ENCODE assay signal across 9 cellular contexts in the genomic region with DNA sequence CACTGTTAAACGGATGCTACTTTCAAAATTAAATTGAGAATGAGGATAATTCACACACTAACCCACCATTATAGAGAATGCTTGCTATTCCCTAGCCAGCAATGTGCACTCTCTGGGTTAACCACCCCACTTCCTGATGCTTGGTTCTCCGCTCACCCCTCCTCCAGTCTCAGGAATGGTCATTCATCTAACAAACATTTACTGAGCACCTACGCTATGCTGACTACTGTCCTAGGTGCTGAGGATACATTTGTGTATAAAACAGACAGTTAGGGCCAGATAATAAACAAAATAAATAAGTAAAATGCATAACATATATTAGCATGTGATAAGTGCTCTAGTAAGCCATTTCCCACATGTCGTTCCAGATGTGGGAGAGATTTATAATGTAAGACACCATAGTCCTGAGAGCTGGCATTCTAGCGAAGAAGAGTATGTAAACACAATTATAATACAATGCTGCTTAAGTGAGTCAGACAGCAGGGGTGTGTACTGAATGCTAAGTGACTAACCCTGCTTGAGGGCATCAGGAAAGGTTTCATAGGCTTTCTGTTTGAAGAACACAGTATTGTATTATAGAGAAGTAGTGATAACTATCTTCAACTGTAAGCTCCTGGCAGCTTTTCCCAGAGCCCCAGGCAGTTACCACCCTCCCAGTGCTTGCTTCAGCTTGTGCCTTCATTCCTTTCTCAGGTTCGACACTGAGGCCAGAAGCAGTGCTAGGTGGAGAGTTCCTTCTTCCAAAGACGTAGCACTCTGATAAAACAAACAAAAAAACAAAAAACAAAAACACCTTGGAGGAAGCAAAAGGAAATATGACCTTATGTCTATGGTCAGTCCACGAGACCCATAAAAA.
DNase-seq lines count a peak whose midpoint lies in the region; ATAC-seq, FAIRE-seq and TF ChIP-seq lines count a peak whose summit lies in the region.
"Had no signal": no experiment of that assay in that cellular context is flagged by ENCODE, and none has a peak within 500 bp of the region (broad histone marks: within the 10 kb centered on the region; RNA-seq: fewer than 3 reads in every experiment).

No MANE protein-coding gene starts in this region.

- H3K4me3 ChIP-seq in endothelial cell of umbilical vein (replicated peaks in 1 of 3; ENCODE audit: insufficient read depth in 1 of 3, low read depth in 1 of 3, low read length in 3 of 3) (no peak overlapping the region), skin epidermis (peak overlapping the region in 1 of 7 experiments; percentile 0), stomach (no peak overlapping the region)
- H3K4me3 ChIP-seq: thyroid gland had no signal

- no TSS peak for BruUV-seq in endothelial cell of umbilical vein (replicated peaks; lab: Mats Ljungman, UMichigan)

- peak; percentile 75 for FAIRE-seq in endothelial cell of umbilical vein (lab: Jason Lieb, UNC)

- DNase-seq in HEK293T (ENCODE audit: extremely low spot score) (peak; percentile 44), NCI-H69 (lab: John Stamatoyannopoulos, UW) (peak; percentile 96), endothelial cell of umbilical vein (ENCODE audit: low read depth, low spot score) (peak; percentile 47), stomach (no peak), hepatic stellate cell (ENCODE audit: low spot score) (no peak)
- DNase-seq: thyroid gland had no signal

- H3K27ac ChIP-seq in endothelial cell of umbilical vein (ENCODE audit: insufficient read depth, low read depth, low read length) (no peak overlapping the region), skin epidermis (peak overlapping the region in 18 of 21 experiments; percentile 17 to 82 (median 64)), stomach (no peak overlapping the region)
- H3K27ac ChIP-seq: thyroid gland had no signal

- dilution Hi-C loops in endothelial cell of umbilical vein (cut with MboI; ENCODE audit: extremely low pct_ligation_motif_present, low sequenced_read_pairs) = no loop called here

- H3K4me2 ChIP-seq in endothelial cell of umbilical vein (ENCODE audit: insufficient read depth, low read length) = no peak overlapping the region

- no peak for TF ChIP-seq EP300 in stomach (IDR thresholded peaks at IDR 0.05)

- intact Hi-C loops in endothelial cell of umbilical vein (cut with micrococcal nuclease) (no loop called here), stomach (cut with DNase I; ENCODE audit: low total_unique reads) (no loop called here)

- CTCF ChIA-PET in HEK293T (lab: Yijun Ruan, JAX) = no interaction called here
- CTCF ChIA-PET in endothelial cell of umbilical vein (lab: Charles Lee) = interaction anchor here (0.9 to 1.2 kb wide), 2 partner anchors 9 to 14 kb away, joined by 3 read pairs; no protein-coding TSS in a partner anchor

- H3K36me3 ChIP-seq in endothelial cell of umbilical vein (ENCODE audit: control insufficient read depth in 2 of 2, extremely low read depth in 1 of 2, insufficient read depth in 2 of 2, low read length in 2 of 2) (no peaks in the 10 kb centered on the region), stomach (no peaks in the 10 kb centered on the region)
- H3K36me3 ChIP-seq: thyroid gland had no signal

- TF ChIP-seq CTCF in endothelial cell of umbilical vein (IDR thresholded peaks at IDR 0.05; ENCODE audit: extremely low read depth in 1 of 2, insufficient read depth in 1 of 2, low read depth in 1 of 2, low read length in 2 of 2) (no peak), stomach (IDR thresholded peaks at IDR 0.05) (no peak)

- POLR2A ChIA-PET in HEK293T (lab: Yijun Ruan, JAX) (no interaction called here), endothelial cell of umbilical vein (lab: Charles Lee) (no interaction called here)

- H3K9ac ChIP-seq in endothelial cell of umbilical vein (replicated peaks; ENCODE audit: extremely low read depth, insufficient read depth, low read length) = no peak overlapping the region

- no peaks in the 10 kb centered on the region for H4K20me1 ChIP-seq in endothelial cell of umbilical vein (replicated peaks; ENCODE audit: control insufficient read depth, extremely low read depth, insufficient read depth, low read length)

- no peak for TF ChIP-seq POLR2A in endothelial cell of umbilical vein (IDR thresholded peaks at IDR 0.05; ENCODE audit: low read depth, low read length)
- no peak for TF ChIP-seq POLR2A in stomach (IDR thresholded peaks at IDR 0.05)

- no peaks in the 10 kb centered on the region for H3K9me1 ChIP-seq in endothelial cell of umbilical vein (replicated peaks; ENCODE audit: control insufficient read depth, extremely low read depth, insufficient read depth, low read length)

- WGBS in stomach, 5 donors = 53 to 60% (median 57%) methylated on average over 8 of the region's 8 CpGs

- H2AFZ ChIP-seq in endothelial cell of umbilical vein (ENCODE audit: low read depth, low read length) = peak overlapping the region; percentile 5

- H3K9me3 ChIP-seq in endothelial cell of umbilical vein (replicated peaks; ENCODE audit: control insufficient read depth, insufficient read depth, low read length) = no peaks in the 10 kb centered on the region
- H3K9me3 ChIP-seq in stomach = no peaks in the 10 kb centered on the region
- H3K9me3 ChIP-seq: thyroid gland had no signal

- H3K27me3 ChIP-seq in endothelial cell of umbilical vein (ENCODE audit: control insufficient read depth in 2 of 2, insufficient read depth in 2 of 2, low read length in 2 of 2) (no peaks in the 10 kb centered on the region), stomach (no peaks in the 10 kb centered on the region)
- H3K27me3 ChIP-seq: thyroid gland had no signal

- ATAC-seq in HG02588 (IDR thresholded peaks at IDR 0.05; ENCODE audit: unreplicated experiment) = no peak
- ATAC-seq in HG02885 (IDR thresholded peaks at IDR 0.05; ENCODE audit: poor library complexity, unreplicated experiment) = no peak

- no peaks in the 10 kb centered on the region for H3K79me2 ChIP-seq in endothelial cell of umbilical vein (ENCODE audit: control insufficient read depth, insufficient read depth, low read length)

- H3K4me1 ChIP-seq in endothelial cell of umbilical vein (ENCODE audit: control insufficient read depth, extremely low read depth, insufficient read depth, low read length) (peaks cover 5% of the 10 kb centered on the region), stomach (peaks cover 0 to 4% (median 0%) of the 10 kb centered on the region in 4 donors)
- H3K4me1 ChIP-seq: thyroid gland had no signal

TF ChIP-seq in HEK293T, 16 proteins besides CTCF, POLR2A, EP300 and RAD21:
- TF ChIP-seq ARNT (IDR thresholded peaks at IDR 0.05) (no peak), SUZ12 (IDR thresholded peaks at IDR 0.05) (no peak), LEF1 (IDR thresholded peaks at IDR 0.05; ENCODE audit: borderline replicate concordance) (no peak), TARDBP (IDR thresholded peaks at IDR 0.05) (no peak), ZNF384 (IDR thresholded peaks at IDR 0.05) (no peak), FOXA1 (IDR thresholded peaks at IDR 0.05) (no peak), FOXM1 (IDR thresholded peaks at IDR 0.05; ENCODE audit: borderline replicate concordance) (no peak), CTBP1 (IDR thresholded peaks at IDR 0.05; ENCODE audit: borderline replicate concordance) (no peak), ELF4 (IDR thresholded peaks at IDR 0.05) (no peak), L3MBTL2 (conservative IDR thresholded peaks at IDR 0.05) (no peak), NFRKB (IDR thresholded peaks at IDR 0.05) (no peak), HDGF (IDR thresholded peaks at IDR 0.05; ENCODE audit: borderline replicate concordance) (no peak), BHLHE40 (IDR thresholded peaks at IDR 0.05; ENCODE audit: borderline replicate concordance) (no peak)

TF ChIP-seq in endothelial cell of umbilical vein, 7 proteins besides CTCF, POLR2A, EP300 and RAD21:
- TF ChIP-seq EZH2 (IDR thresholded peaks at IDR 0.05; ENCODE audit: borderline replicate concordance, low read depth, low read length, severe bottlenecking) (no peak), JUN (IDR thresholded peaks at IDR 0.05; ENCODE audit: borderline replicate concordance, insufficient read depth, insufficient read length, low read depth) (peak; percentile 55), FOS (IDR thresholded peaks at IDR 0.05; ENCODE audit: borderline replicate concordance, insufficient read depth, low read length) (peak; percentile 62), GATA2 (IDR thresholded peaks at IDR 0.05; ENCODE audit: insufficient read depth, insufficient read length, low read depth, low read length) (peak; percentile 69)

Comparison
In these comparisons a context has a peak if more than half of its experiments do, and no peak if none do; other contexts are left out.
1. DNase-seq: peak in HEK293T (single experiment), NCI-H69 (single experiment) and endothelial cell of umbilical vein (single experiment); none in stomach (single experiment) and hepatic stellate cell (single experiment).
2. H3K27ac ChIP-seq: peak in skin epidermis (18 of 21); none in endothelial cell of umbilical vein (single experiment) and stomach (0 of 5).